19 cellular contexts compared by ENCODE assay signal in genomic region chr16:75908718-75909117, GRCh38.
"Had no signal": no experiment of that assay in that cellular context is flagged by ENCODE, and none has a peak within 500 bp of the region (broad histone marks: within the 10 kb centered on the region; RNA-seq: fewer than 3 reads in every experiment).

No MANE protein-coding gene starts in this region.

- H3K27ac Mint-ChIP-seq: activated naive CD8-positive, alpha-beta T cell; progenitor cell of endocrine pancreas; T-helper 2 cell treated with Interferon-gamma antibody and Interleukin-4, amounts not matched to agents 5 μg/mL and 100 μg/mL, for 36 hours had no signal

- H3K4me2 ChIP-seq: smooth muscle cell had no signal

- H3K4me3 Mint-ChIP-seq: activated naive CD8-positive, alpha-beta T cell; T-helper 2 cell treated with Interferon-gamma antibody and Interleukin-4, amounts not matched to agents 5 μg/mL and 100 μg/mL, for 36 hours had no signal

- H3K27ac ChIP-seq: coronary artery, esophagus squamous epithelium, tibial nerve had no signal

- H3K36me3 ChIP-seq: esophagus squamous epithelium, tibial nerve had no signal

- ATAC-seq: left ventricle myocardium superior, right cardiac atrium had no signal

- DNase-seq: activated CD4-positive, alpha-beta T cell treated with anti-CD3 and anti-CD28 coated beads, Interleukin-2, amount 50 U/mL, for 1 hour; activated CD8-positive, alpha-beta memory T cell treated with anti-CD3 and anti-CD28 coated beads for 24 hours; activated gamma-delta T cell treated with Interleukin-2 at 50 U/mL for 16 hours; amniotic stem cell; effector CD4-positive, alpha-beta T cell; esophagus squamous epithelium; kidney glomerular epithelial cell; left ventricle myocardium superior; mesenchymal stem cell; right cardiac atrium; stimulated activated CD4-positive, alpha-beta T cell treated with anti-CD3 and anti-CD28 coated beads, Interleukin-4, amount 100 ng/mL, for 4 hours; stimulated activated CD8-positive, alpha-beta memory T cell treated with anti-CD3 and anti-CD28 coated beads, Interleukin-4, amount 100 ng/mL, for 48 hours; stimulated activated naive CD4-positive, alpha-beta T cell treated with Interleukin-2 at 50 U/mL for 16 hours had no signal

- H3K27me3 Mint-ChIP-seq: progenitor cell of endocrine pancreas had no signal

- H3K36me3 Mint-ChIP-seq: activated naive CD8-positive, alpha-beta T cell had no signal

- H3K4me1 ChIP-seq: esophagus squamous epithelium, tibial nerve had no signal

- H3K4me3 ChIP-seq: coronary artery, esophagus squamous epithelium, smooth muscle cell, tibial nerve had no signal

- H3K9me3 Mint-ChIP-seq: T-helper 2 cell treated with Interferon-gamma antibody and Interleukin-4, amounts not matched to agents 5 μg/mL and 100 μg/mL, for 36 hours had no signal

- H3K27me3 ChIP-seq: esophagus squamous epithelium, tibial nerve had no signal
